In the genomic region with DNA sequence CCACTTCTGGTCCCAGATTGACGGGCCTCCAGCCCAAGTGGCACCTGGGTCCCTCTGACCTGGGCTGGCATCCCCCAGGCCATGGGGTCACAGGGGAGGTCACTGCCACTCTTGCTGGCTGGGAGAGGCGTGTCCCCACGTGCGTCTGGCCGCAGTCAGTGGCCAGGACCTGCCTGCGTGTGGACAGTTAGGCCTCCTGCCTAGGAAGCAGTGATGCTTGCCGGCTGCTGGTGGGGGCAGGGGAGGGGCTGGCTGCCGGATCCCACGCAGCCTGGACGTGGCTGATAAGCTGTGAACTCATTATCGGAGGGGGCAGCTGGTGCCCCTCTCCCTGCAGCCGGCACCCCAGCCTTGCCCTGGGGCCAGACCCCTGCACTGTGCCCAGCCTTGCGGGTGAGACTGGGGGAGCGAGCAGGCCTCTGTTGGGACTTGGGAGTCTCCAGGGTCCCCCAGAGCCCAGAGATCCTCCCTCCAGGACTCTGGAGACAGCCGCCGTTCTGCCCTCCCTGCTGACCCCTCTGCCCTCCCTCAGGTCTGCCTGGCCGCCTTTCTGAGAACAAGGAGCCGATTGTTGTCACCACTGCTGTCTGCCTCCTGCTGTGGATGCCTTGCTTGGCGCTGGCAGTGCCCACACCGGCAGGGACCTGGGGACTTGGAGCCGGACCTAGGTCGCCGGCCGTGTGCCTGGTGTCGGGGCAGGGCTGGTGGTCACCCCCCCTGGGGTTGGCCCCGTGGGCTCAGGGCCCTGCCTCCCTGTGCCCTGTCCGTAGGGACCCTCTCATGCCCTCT, we compare ENCODE assay signal across 1 cellular context.
TF ChIP-seq lines count a peak whose summit lies in the region.

No MANE protein-coding gene starts in this region.

TF ChIP-seq in HepG2, 621 proteins besides CTCF, POLR2A, EP300 and RAD21 (continued from another document):
- TF ChIP-seq, protein P1, sequence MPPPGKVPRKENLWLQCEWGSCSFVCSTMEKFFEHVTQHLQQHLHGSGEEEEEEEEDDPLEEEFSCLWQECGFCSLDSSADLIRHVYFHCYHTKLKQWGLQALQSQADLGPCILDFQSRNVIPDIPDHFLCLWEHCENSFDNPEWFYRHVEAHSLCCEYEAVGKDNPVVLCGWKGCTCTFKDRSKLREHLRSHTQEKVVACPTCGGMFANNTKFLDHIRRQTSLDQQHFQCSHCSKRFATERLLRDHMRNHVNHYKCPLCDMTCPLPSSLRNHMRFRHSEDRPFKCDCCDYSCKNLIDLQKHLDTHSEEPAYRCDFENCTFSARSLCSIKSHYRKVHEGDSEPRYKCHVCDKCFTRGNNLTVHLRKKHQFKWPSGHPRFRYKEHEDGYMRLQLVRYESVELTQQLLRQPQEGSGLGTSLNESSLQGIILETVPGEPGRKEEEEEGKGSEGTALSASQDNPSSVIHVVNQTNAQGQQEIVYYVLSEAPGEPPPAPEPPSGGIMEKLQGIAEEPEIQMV (CRISPR knock-in tag; IDR thresholded peaks at IDR 0.05; ENCODE audit: low read depth) = no peak
- TF ChIP-seq, protein P2, sequence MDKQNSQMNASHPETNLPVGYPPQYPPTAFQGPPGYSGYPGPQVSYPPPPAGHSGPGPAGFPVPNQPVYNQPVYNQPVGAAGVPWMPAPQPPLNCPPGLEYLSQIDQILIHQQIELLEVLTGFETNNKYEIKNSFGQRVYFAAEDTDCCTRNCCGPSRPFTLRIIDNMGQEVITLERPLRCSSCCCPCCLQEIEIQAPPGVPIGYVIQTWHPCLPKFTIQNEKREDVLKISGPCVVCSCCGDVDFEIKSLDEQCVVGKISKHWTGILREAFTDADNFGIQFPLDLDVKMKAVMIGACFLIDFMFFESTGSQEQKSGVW (CRISPR knock-in tag; IDR thresholded peaks at IDR 0.05; ENCODE audit: borderline replicate concordance) = no peak
- no peak for TF ChIP-seq ZNF776 (CRISPR knock-in tag; IDR thresholded peaks at IDR 0.05)
- TF ChIP-seq KLF15 (CRISPR knock-in tag; IDR thresholded peaks at IDR 0.05; ENCODE audit: borderline replicate concordance) = no peak
- TF ChIP-seq HNRNPH1 (optimal IDR thresholded peaks at IDR 0.05; ENCODE audit: low read depth, low read length) = no peak
- TF ChIP-seq JUN (CRISPR knock-in tag; IDR thresholded peaks at IDR 0.05) = no peak
- TF ChIP-seq ZNF747 (CRISPR knock-in tag; IDR thresholded peaks at IDR 0.05; ENCODE audit: borderline replicate concordance) = no peak
- TF ChIP-seq SRSF1 (optimal IDR thresholded peaks at IDR 0.05; ENCODE audit: low read depth, low read length) = peak; percentile 38
- no peak for TF ChIP-seq MTF2 (CRISPR knock-in tag; IDR thresholded peaks at IDR 0.05; ENCODE audit: borderline replicate concordance)
- no peak for TF ChIP-seq RAD51 (IDR thresholded peaks at IDR 0.05; ENCODE audit: borderline replicate concordance)
- TF ChIP-seq DPF2 (CRISPR knock-in tag; IDR thresholded peaks at IDR 0.05; ENCODE audit: borderline replicate concordance, low read depth) = no peak
- TF ChIP-seq ZSCAN9 (CRISPR knock-in tag; IDR thresholded peaks at IDR 0.05; ENCODE audit: borderline replicate concordance) = no peak
- TF ChIP-seq ZFP62 (CRISPR knock-in tag; IDR thresholded peaks at IDR 0.05) = no peak
- TF ChIP-seq, protein P3, sequence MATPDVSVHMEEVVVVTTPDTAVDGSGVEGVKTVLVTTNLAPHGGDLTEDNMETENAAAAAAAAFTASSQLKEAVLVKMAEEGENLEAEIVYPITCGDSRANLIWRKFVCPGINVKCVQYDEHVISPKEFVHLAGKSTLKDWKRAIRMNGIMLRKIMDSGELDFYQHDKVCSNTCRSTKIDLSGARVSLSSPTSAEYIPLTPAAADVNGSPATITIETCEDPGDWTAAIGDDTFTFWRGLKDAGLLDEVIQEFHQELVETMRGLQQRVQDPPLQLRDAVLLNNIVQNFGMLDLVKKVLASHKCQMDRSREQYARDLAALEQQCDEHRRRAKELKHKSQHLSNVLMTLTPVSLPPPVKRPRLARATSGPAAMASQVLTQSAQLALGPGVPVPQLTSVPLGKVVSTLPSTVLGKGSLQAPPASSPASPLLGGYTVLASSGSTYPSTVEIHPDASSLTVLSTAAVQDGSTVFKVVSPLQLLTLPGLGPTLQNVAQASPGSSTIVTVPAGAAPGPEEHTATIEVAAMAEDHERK (CRISPR knock-in tag; IDR thresholded peaks at IDR 0.05; ENCODE audit: low read depth) = no peak
- TF ChIP-seq ZNF331 (CRISPR knock-in tag; IDR thresholded peaks at IDR 0.05) = no peak
- TF ChIP-seq ZFX (CRISPR knock-in tag; IDR thresholded peaks at IDR 0.05; ENCODE audit: low read depth) = 0 out of 2 replicates have a peak, but pooled peaks have one; percentile 19
- no peak for TF ChIP-seq RARA (CRISPR knock-in tag; IDR thresholded peaks at IDR 0.05)
- TF ChIP-seq, protein P4, sequence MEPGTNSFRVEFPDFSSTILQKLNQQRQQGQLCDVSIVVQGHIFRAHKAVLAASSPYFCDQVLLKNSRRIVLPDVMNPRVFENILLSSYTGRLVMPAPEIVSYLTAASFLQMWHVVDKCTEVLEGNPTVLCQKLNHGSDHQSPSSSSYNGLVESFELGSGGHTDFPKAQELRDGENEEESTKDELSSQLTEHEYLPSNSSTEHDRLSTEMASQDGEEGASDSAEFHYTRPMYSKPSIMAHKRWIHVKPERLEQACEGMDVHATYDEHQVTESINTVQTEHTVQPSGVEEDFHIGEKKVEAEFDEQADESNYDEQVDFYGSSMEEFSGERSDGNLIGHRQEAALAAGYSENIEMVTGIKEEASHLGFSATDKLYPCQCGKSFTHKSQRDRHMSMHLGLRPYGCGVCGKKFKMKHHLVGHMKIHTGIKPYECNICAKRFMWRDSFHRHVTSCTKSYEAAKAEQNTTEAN (CRISPR knock-in tag; conservative IDR thresholded peaks at IDR 0.05) = no peak
- TF ChIP-seq ZNF234 (CRISPR knock-in tag; conservative IDR thresholded peaks at IDR 0.05) = no peak
- TF ChIP-seq, protein P5, sequence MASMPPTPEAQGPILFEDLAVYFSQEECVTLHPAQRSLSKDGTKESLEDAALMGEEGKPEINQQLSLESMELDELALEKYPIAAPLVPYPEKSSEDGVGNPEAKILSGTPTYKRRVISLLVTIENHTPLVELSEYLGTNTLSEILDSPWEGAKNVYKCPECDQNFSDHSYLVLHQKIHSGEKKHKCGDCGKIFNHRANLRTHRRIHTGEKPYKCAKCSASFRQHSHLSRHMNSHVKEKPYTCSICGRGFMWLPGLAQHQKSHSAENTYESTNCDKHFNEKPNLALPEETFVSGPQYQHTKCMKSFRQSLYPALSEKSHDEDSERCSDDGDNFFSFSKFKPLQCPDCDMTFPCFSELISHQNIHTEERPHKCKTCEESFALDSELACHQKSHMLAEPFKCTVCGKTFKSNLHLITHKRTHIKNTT (CRISPR knock-in tag; IDR thresholded peaks at IDR 0.05) = no peak
- TF ChIP-seq KDM5B (CRISPR knock-in tag; IDR thresholded peaks at IDR 0.05; ENCODE audit: borderline replicate concordance) = peak; percentile 45; the same call in 1 of the 2 replicates
- no peak for TF ChIP-seq YEATS2 (CRISPR knock-in tag; IDR thresholded peaks at IDR 0.05; ENCODE audit: borderline replicate concordance)
- TF ChIP-seq, protein P6, sequence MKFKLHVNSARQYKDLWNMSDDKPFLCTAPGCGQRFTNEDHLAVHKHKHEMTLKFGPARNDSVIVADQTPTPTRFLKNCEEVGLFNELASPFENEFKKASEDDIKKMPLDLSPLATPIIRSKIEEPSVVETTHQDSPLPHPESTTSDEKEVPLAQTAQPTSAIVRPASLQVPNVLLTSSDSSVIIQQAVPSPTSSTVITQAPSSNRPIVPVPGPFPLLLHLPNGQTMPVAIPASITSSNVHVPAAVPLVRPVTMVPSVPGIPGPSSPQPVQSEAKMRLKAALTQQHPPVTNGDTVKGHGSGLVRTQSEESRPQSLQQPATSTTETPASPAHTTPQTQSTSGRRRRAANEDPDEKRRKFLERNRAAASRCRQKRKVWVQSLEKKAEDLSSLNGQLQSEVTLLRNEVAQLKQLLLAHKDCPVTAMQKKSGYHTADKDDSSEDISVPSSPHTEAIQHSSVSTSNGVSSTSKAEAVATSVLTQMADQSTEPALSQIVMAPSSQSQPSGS (CRISPR knock-in tag; IDR thresholded peaks at IDR 0.05) = no peak
- TF ChIP-seq HNF4A (CRISPR knock-in tag; IDR thresholded peaks at IDR 0.05) = no peak
- no peak for TF ChIP-seq ZNF337 (CRISPR knock-in tag; IDR thresholded peaks at IDR 0.05; ENCODE audit: borderline replicate concordance, low read depth)
- TF ChIP-seq, protein P7, sequence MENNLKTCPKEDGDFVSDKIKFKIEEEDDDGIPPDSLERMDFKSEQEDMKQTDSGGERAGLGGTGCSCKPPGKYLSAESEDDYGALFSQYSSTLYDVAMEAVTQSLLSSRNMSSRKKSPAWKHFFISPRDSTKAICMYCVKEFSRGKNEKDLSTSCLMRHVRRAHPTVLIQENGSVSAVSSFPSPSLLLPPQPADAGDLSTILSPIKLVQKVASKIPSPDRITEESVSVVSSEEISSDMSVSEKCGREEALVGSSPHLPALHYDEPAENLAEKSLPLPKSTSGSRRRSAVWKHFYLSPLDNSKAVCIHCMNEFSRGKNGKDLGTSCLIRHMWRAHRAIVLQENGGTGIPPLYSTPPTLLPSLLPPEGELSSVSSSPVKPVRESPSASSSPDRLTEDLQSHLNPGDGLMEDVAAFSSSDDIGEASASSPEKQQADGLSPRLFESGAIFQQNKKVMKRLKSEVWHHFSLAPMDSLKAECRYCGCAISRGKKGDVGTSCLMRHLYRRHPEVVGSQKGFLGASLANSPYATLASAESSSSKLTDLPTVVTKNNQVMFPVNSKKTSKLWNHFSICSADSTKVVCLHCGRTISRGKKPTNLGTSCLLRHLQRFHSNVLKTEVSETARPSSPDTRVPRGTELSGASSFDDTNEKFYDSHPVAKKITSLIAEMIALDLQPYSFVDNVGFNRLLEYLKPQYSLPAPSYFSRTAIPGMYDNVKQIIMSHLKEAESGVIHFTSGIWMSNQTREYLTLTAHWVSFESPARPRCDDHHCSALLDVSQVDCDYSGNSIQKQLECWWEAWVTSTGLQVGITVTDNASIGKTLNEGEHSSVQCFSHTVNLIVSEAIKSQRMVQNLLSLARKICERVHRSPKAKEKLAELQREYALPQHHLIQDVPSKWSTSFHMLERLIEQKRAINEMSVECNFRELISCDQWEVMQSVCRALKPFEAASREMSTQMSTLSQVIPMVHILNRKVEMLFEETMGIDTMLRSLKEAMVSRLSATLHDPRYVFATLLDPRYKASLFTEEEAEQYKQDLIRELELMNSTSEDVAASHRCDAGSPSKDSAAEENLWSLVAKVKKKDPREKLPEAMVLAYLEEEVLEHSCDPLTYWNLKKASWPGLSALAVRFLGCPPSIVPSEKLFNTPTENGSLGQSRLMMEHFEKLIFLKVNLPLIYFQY (CRISPR knock-in tag; IDR thresholded peaks at IDR 0.05; ENCODE audit: borderline replicate concordance) = no peak
- 0 out of 3 replicates have a peak, but pooled peaks have one; percentile 18 for TF ChIP-seq MXI1 (IDR thresholded peaks at IDR 0.05; ENCODE audit: borderline replicate concordance, low read depth, low read length)
- no peak for TF ChIP-seq SMYD3 (CRISPR knock-in tag; IDR thresholded peaks at IDR 0.05)
- no peak for TF ChIP-seq MATR3 (CRISPR knock-in tag; IDR thresholded peaks at IDR 0.05)
- no peak for TF ChIP-seq ZNF335 (CRISPR knock-in tag; IDR thresholded peaks at IDR 0.05)
- TF ChIP-seq, protein P8, sequence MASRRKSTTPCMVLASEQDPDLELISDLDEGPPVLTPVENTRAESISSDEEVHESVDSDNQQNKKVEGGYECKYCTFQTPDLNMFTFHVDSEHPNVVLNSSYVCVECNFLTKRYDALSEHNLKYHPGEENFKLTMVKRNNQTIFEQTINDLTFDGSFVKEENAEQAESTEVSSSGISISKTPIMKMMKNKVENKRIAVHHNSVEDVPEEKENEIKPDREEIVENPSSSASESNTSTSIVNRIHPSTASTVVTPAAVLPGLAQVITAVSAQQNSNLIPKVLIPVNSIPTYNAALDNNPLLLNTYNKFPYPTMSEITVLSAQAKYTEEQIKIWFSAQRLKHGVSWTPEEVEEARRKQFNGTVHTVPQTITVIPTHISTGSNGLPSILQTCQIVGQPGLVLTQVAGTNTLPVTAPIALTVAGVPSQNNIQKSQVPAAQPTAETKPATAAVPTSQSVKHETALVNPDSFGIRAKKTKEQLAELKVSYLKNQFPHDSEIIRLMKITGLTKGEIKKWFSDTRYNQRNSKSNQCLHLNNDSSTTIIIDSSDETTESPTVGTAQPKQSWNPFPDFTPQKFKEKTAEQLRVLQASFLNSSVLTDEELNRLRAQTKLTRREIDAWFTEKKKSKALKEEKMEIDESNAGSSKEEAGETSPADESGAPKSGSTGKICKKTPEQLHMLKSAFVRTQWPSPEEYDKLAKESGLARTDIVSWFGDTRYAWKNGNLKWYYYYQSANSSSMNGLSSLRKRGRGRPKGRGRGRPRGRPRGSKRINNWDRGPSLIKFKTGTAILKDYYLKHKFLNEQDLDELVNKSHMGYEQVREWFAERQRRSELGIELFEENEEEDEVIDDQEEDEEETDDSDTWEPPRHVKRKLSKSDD (CRISPR knock-in tag; IDR thresholded peaks at IDR 0.05; ENCODE audit: low read depth) = peak; percentile 12; the same call in 1 of the 2 replicates
- no peak for TF ChIP-seq FOXJ3 (CRISPR knock-in tag; IDR thresholded peaks at IDR 0.05; ENCODE audit: borderline replicate concordance)
- TF ChIP-seq MYC (CRISPR knock-in tag; IDR thresholded peaks at IDR 0.05; ENCODE audit: borderline replicate concordance) = 0 out of 2 replicates have a peak, but pooled peaks have one; percentile 29
TF ChIP-seq in HepG2: peak in this region for 29.
